In genomic region chr7:80637911-80638765, GRCh38 we compare ENCODE assay signal across 11 cellular contexts. TPM values are rescaled to one million over a fixed set of nuclear protein-coding genes. Genes with fewer than 3 reads are reported as not detected.
DNase-seq lines count a peak whose midpoint lies in the region; ATAC-seq lines count a peak whose summit lies in the region.
"Had no signal": no experiment of that assay in that cellular context is flagged by ENCODE, and none has a peak within 500 bp of the region (broad histone marks: within the 10 kb centered on the region; RNA-seq: fewer than 3 reads in every experiment).

Gene CD36, plus strand, starts transcription at chr7:80638642. Its CDS starts 8,099 bp downstream, at chr7:80646741.

- DNase-seq in dermis microvascular lymphatic vessel endothelial cell (ENCODE audit: low read depth in 2 of 2) = peak; percentile 63 to 70
- DNase-seq in pons (ENCODE audit: low spot score) = peak; percentile 35
- DNase-seq in activated naive CD4-positive, alpha-beta T cell treated with Interleukin-2 at 50 U/mL for 16 hours = no peak
- DNase-seq in NCI-H69 (lab: John Stamatoyannopoulos, UW) = no peak
- no peak for DNase-seq in LoVo (ENCODE audit: low spot score)
- DNase-seq: activated CD8-positive, alpha-beta memory T cell treated with anti-CD3 and anti-CD28 coated beads, Interleukin-2, amount 50 U/mL, for 4 hours; DMS 273 treated with DMSO at 0.1 percent for 48 hours; NCI-H524 had no signal

- peak; percentile 90 for ATAC-seq in GM18868 (IDR thresholded peaks at IDR 0.05; ENCODE audit: unreplicated experiment)
- ATAC-seq in HG03378 (IDR thresholded peaks at IDR 0.05; ENCODE audit: unreplicated experiment) = peak; percentile 83
- ATAC-seq in GM19023 (IDR thresholded peaks at IDR 0.05; ENCODE audit: unreplicated experiment) = no peak

RNA-seq across cellular contexts. Expression of gene CD36, which starts in this region (rescaled TPM):
- total RNA-seq in dermis microvascular lymphatic vessel endothelial cell = 151 and 259 TPM in 2 replicates

Comparison
In these comparisons a context has a peak if more than half of its experiments do, and no peak if none do; other contexts are left out.
1. DNase-seq: peak in dermis microvascular lymphatic vessel endothelial cell (2 of 2) and pons (single experiment); none in activated naive CD4-positive, alpha-beta T cell treated with Interleukin-2 at 50 U/mL for 16 hours (single experiment), NCI-H69 (single experiment) and LoVo (single experiment).